Comparison of ENCODE assay signal across 21 cellular contexts in the genomic region with DNA sequence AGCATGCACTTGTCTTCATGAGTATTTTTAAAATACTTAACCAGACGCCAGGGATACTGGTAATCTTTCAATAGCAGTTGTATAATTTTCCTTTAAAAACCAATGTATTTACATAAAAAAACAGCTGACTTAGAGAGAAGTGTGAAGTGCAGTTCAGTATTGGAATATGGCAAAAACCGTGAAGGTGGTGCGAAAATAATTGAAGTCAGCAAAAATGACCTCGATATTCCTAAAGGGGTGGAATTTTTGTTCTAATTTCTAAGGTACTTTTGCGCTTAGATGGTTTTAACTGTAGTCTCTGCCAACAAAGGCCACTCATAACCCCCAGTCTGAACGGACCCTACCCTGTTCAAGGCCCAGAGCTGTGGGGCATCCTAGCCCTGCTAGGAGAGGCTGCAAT.
"Had no signal": no experiment of that assay in that cellular context is flagged by ENCODE, and none has a peak within 500 bp of the region (broad histone marks: within the 10 kb centered on the region; RNA-seq: fewer than 3 reads in every experiment).

No MANE protein-coding gene starts in this region.

- H3K27ac Mint-ChIP-seq: T-cell had no signal

- H3K27me3 Mint-ChIP-seq: T-cell had no signal

- DNase-seq: Kasumi-1, MM.1S, NCI-H1092 treated with DMSO at 0.1 percent for 48 hours, NCI-H1436, NCI-H187, NCI-H2029, NCI-H2081 treated with DMSO at 0.1 percent for 48 hours, NCI-H2171, NCI-H226, NCI-H510A, NCI-H524 treated with DMSO at 0.1 percent for 48 hours, NCI-H69, NCI-H774, SHP77, SK-N-SH, SW 1271, T-cell had no signal

- H3K9ac ChIP-seq: KMS-11, SK-N-SH had no signal

- H3K4me2 ChIP-seq: KMS-11, SK-N-SH had no signal

- H3K4me3 Mint-ChIP-seq: T-cell had no signal

- H3K9me3 ChIP-seq: SK-N-SH had no signal

- ATAC-seq: Panc1, PC-3, T-cell had no signal

- H3K27ac ChIP-seq: KMS-11, RWPE1 had no signal
